8 cellular contexts compared by ENCODE assay signal in the genomic region with DNA sequence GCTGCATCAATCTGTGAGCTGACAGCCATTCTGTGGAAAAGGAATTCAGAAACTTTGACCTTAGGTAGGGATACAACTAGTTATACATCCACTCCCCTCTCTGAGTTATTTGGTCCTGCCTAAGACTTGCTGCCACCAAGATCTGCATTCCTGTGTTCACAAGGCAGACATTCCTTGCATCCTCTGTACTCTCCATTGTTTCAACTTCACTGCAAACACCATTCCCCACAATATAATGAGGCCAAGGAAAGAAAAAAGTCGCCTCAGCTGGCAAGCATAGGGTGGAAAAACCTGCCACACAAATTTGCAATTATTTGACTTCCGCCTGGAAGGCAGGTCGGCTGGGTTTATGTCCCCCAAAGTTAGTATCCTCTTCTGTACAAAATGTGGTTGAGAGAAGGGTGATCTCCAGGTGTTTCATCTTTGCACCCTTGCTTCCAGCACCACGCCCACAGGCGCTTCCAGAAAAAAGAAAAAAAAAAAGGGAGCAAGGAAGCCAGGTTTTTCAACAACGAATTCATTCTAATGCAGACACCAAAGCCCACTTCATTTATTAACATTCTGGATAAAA. TPM values are rescaled to one million over a fixed set of nuclear protein-coding genes. Genes with fewer than 3 reads are reported as not detected.
DNase-seq lines count a peak whose midpoint lies in the region; ATAC-seq and TF ChIP-seq lines count a peak whose summit lies in the region.

No MANE protein-coding gene starts in this region.

- intact Hi-C loops in PC-9 (cut with micrococcal nuclease; ENCODE audit: unreplicated experiment): no loop called here

- POLR2A ChIA-PET in PC-9 (lab: Charles Lee; ENCODE audit: unreplicated experiment): interaction anchor here (0.5 to 0.7 kb wide), 3 partner anchors 25 to 182 kb away, joined by 3 to 7 read pairs (median 4); no protein-coding TSS in a partner anchor

- H3K4me3 ChIP-seq in DOHH2 (ENCODE audit: low read length) (peak overlapping the region; percentile 96), PC-9 (peak overlapping the region; percentile 97), epithelial cell of proximal tubule (ENCODE audit: low read depth, low read length) (peak overlapping the region; percentile 100), parathyroid adenoma (ENCODE audit: low read depth, low read length) (peak overlapping the region; percentile 98)

- H3F3A ChIP-seq in DOHH2 (ENCODE audit: control insufficient read depth, insufficient read depth) (peaks cover 16% of the 10 kb centered on the region), PC-9 (ENCODE audit: insufficient read depth, low read depth) (peaks cover 19% of the 10 kb centered on the region)

- H3K27ac ChIP-seq in DOHH2 (ENCODE audit: low read depth, low read length): no peak overlapping the region
- peak overlapping the region; percentile 94 for H3K27ac ChIP-seq in PC-9
- peak overlapping the region; percentile 76 for H3K27ac ChIP-seq in parathyroid adenoma

- peak overlapping the region; percentile 96 for H2AFZ ChIP-seq in PC-9
- H2AFZ ChIP-seq in parathyroid adenoma: peak overlapping the region; percentile 87

- CTCF ChIA-PET in PC-9 (lab: Charles Lee): interaction anchor here (0.6 to 1.1 kb wide), 2 partner anchors 107 to 835 kb away, joined by 3 read pairs; no protein-coding TSS in a partner anchor

- no peaks in the 10 kb centered on the region for H3K36me3 ChIP-seq in DOHH2 (ENCODE audit: control insufficient read depth, low read length)
- no peaks in the 10 kb centered on the region for H3K36me3 ChIP-seq in PC-9 (ENCODE audit: low read depth)
- H3K36me3 ChIP-seq in parathyroid adenoma (ENCODE audit: control insufficient read depth, insufficient read depth, low read length): no peaks in the 10 kb centered on the region

- peak in 1 of 2 experiments; percentile 43 for DNase-seq in PC-9
- DNase-seq in epithelial cell of proximal tubule (ENCODE audit: low read depth): no peak
- no peak for DNase-seq in omental fat pad (ENCODE audit: low spot score)
- DNase-seq in MV-4-11 (lab: John Stamatoyannopoulos, UW): no peak
- no peak for DNase-seq in GM03348 (ENCODE audit: low spot score)
- DNase-seq in NCI-H446 (lab: John Stamatoyannopoulos, UW): no peak

- peaks cover 56% of the 10 kb centered on the region for H3K4me1 ChIP-seq in DOHH2 (ENCODE audit: control insufficient read depth, low read length)
- peaks cover 45% of the 10 kb centered on the region for H3K4me1 ChIP-seq in PC-9 (replicated peaks; ENCODE audit: insufficient read depth)
- no peaks in the 10 kb centered on the region for H3K4me1 ChIP-seq in parathyroid adenoma

- H3K9ac ChIP-seq in parathyroid adenoma: no peak overlapping the region

- TSS peak; percentile 98 for BruUV-seq in PC-9 (replicated peaks; lab: Mats Ljungman, UMichigan)

- TF ChIP-seq CTCF in DOHH2 (IDR thresholded peaks at IDR 0.05; ENCODE audit: low read depth, low read length, poor library complexity, severe bottlenecking) (no peak), PC-9 (conservative IDR thresholded peaks at IDR 0.05) (no peak), epithelial cell of proximal tubule (conservative IDR thresholded peaks at IDR 0.05; ENCODE audit: low read depth, low read length) (no peak), parathyroid adenoma (IDR thresholded peaks at IDR 0.05) (no peak), omental fat pad (IDR thresholded peaks at IDR 0.05) (no peak)

- H4K20me1 ChIP-seq in DOHH2 (ENCODE audit: control insufficient read depth, insufficient read depth, low read depth, low read length): no peaks in the 10 kb centered on the region
- H4K20me1 ChIP-seq in PC-9 (ENCODE audit: insufficient read depth): peaks cover 4% of the 10 kb centered on the region; the same call in 1 of the 2 replicates

- no peak for ATAC-seq in omental fat pad (ENCODE audit: low FRiP score)

- H3K79me2 ChIP-seq in DOHH2 (ENCODE audit: control insufficient read depth, low read length) (peaks cover 17% of the 10 kb centered on the region), PC-9 (ENCODE audit: low read depth) (peaks cover 47% of the 10 kb centered on the region), parathyroid adenoma (peaks cover 11% of the 10 kb centered on the region)

- H3K4me2 ChIP-seq in DOHH2 (ENCODE audit: low read length) (peak overlapping the region; percentile 71), PC-9 (peak overlapping the region; percentile 85), parathyroid adenoma (ENCODE audit: low read length) (peak overlapping the region; percentile 84)

- H3K9me3 ChIP-seq in DOHH2 (ENCODE audit: control insufficient read depth, insufficient read depth, low read length) (no peaks in the 10 kb centered on the region), PC-9 (ENCODE audit: insufficient read depth, low read depth) (no peaks in the 10 kb centered on the region), parathyroid adenoma (ENCODE audit: control insufficient read depth, low read length) (no peaks in the 10 kb centered on the region)

- H3K9me2 ChIP-seq in DOHH2 (replicated peaks; ENCODE audit: control insufficient read depth, low read length) (no peaks in the 10 kb centered on the region), PC-9 (ENCODE audit: insufficient read depth) (no peaks in the 10 kb centered on the region)

- no peaks in the 10 kb centered on the region for H3K27me3 ChIP-seq in DOHH2 (ENCODE audit: control insufficient read depth, low read length)
- H3K27me3 ChIP-seq in PC-9 (ENCODE audit: insufficient read depth, low read depth): no peaks in the 10 kb centered on the region
- H3K27me3 ChIP-seq in parathyroid adenoma (ENCODE audit: control insufficient read depth, insufficient read depth, low read length): no peaks in the 10 kb centered on the region

RNA-seq across cellular contexts. Expression of gene CTTNBP2NL, which starts 0.7 kb away (rescaled TPM):
- total RNA-seq in PC-9 (2021) (28.7 and 32.2 TPM in 2 replicates), epithelial cell of proximal tubule (26.1 and 27.2 TPM in 2 replicates), omental fat pad (10 to 100 TPM; 23.0 to 58.3 (median 31.5) TPM)
